Comparison of ENCODE assay signal across 22 cellular contexts in genomic region chr15:68721886-68722285, GRCh38.
"Had no signal": no experiment of that assay in that cellular context is flagged by ENCODE, and none has a peak within 500 bp of the region (broad histone marks: within the 10 kb centered on the region; RNA-seq: fewer than 3 reads in every experiment).

No MANE protein-coding gene starts in this region.

- DNase-seq: dermis blood vessel endothelial cell; effector CD8-positive, alpha-beta T cell; effector memory CD8-positive, alpha-beta T cell; endodermal cell; erythroblast; esophagus squamous epithelium; foreskin fibroblast; glutamatergic neuron; head of caudate nucleus; heart right ventricle; hippocampal formation; left cardiac atrium; left lung; left ventricle myocardium superior; lower lobe of right lung; mucosa of descending colon; naive B cell had no signal

- H3K9me3 Mint-ChIP-seq: effector memory CD8-positive, alpha-beta T cell; memory B cell; naive B cell had no signal

- H3K4me3 Mint-ChIP-seq: effector memory CD8-positive, alpha-beta T cell; endodermal cell; memory B cell; mesothelial cell of epicardium; naive B cell had no signal

- H3K9me3 ChIP-seq: esophagus squamous epithelium, gastroesophageal sphincter, heart right ventricle, left lung, lower lobe of right lung, mucosa of descending colon had no signal

- H3K4me3 ChIP-seq: coronary artery, esophagus squamous epithelium, gastroesophageal sphincter, heart right ventricle, left lung, lower lobe of right lung, mucosa of descending colon had no signal

- H3K27me3 Mint-ChIP-seq: naive B cell had no signal

- H3K36me3 Mint-ChIP-seq: memory B cell, mesothelial cell of epicardium, naive B cell had no signal

- H3K27me3 ChIP-seq: gastroesophageal sphincter, heart right ventricle, left lung had no signal

- H3K27ac Mint-ChIP-seq: effector memory CD8-positive, alpha-beta T cell; endodermal cell; memory B cell; mesothelial cell of epicardium had no signal

- H3K27ac ChIP-seq: coronary artery, epithelial cell of prostate, esophagus squamous epithelium, gastroesophageal sphincter, heart right ventricle, left lung, lower lobe of right lung had no signal

- H3K4me1 ChIP-seq: esophagus squamous epithelium, lower lobe of right lung had no signal

- H3K36me3 ChIP-seq: esophagus squamous epithelium, gastroesophageal sphincter, heart right ventricle, left lung, lower lobe of right lung had no signal

- H3K4me1 Mint-ChIP-seq: memory B cell, naive B cell had no signal
